In genomic region chr2:48508461-48509124, GRCh38 we compare ENCODE assay signal across 8 cellular contexts. TPM values are rescaled to one million over a fixed set of nuclear protein-coding genes. Genes with fewer than 3 reads are reported as not detected.
DNase-seq lines count a peak whose midpoint lies in the region; ATAC-seq, FAIRE-seq and TF ChIP-seq lines count a peak whose summit lies in the region.

No MANE protein-coding gene starts in this region.

- H3K9me3 ChIP-seq in Caco-2, result no peaks in the 10 kb centered on the region

- intact Hi-C loops in Caco-2 (cut with micrococcal nuclease; ENCODE audit: unreplicated experiment), result loop anchor here (2.0 kb wide), 1 partner anchor 80 kb away; no protein-coding TSS in a partner anchor

- H3K27ac Mint-ChIP-seq in Caco-2 (ENCODE audit: unreplicated experiment), result peak overlapping the region; percentile 80
- peak overlapping the region; percentile 36 to 86 (median 85) for H3K27ac Mint-ChIP-seq in nephron

- TF ChIP-seq CTCF in Caco-2 (IDR thresholded peaks at IDR 0.05; ENCODE audit: insufficient read depth in 1 of 2, low read depth in 1 of 2, low read length in 1 of 2, severe bottlenecking in 1 of 2, unreplicated experiment in 1 of 2) (no peak), nephron (IDR thresholded peaks at IDR 0.05; ENCODE audit: unreplicated experiment in 3 of 3) (no peak)

- CTCF ChIA-PET in Caco-2 (lab: Charles Lee), result no interaction called here

- POLR2A ChIA-PET in Caco-2 (lab: Charles Lee), result no interaction called here

- H3K36me3 Mint-ChIP-seq in Caco-2 (ENCODE audit: insufficient read depth, unreplicated experiment) (peaks cover 20% of the 10 kb centered on the region), nephron (ENCODE audit: low read depth) (peaks cover 31% of the 10 kb centered on the region)

- H3K27me3 ChIP-seq in Caco-2 (replicated peaks; ENCODE audit: control insufficient read depth, insufficient read depth, low read length), result no peaks in the 10 kb centered on the region

- H3K4me1 ChIP-seq in Caco-2, result peaks cover 18% of the 10 kb centered on the region

- H3K36me3 ChIP-seq in Caco-2 (ENCODE audit: control insufficient read depth, insufficient read depth, low read length), result no peaks in the 10 kb centered on the region

- FAIRE-seq in endometrium (lab: Jason Lieb, UNC), result peak; percentile 65

- no peak for ATAC-seq in HG02973 (IDR thresholded peaks at IDR 0.05; ENCODE audit: unreplicated experiment)

- peak; percentile 49 to 54 for DNase-seq in Caco-2
- peak; percentile 1 for DNase-seq in NOMO-1 treated with dmso at 0.1 percent for 144 hours (lab: John Stamatoyannopoulos, UW; ENCODE audit: unreplicated experiment)
- DNase-seq in activated gamma-delta T cell (lab: John Stamatoyannopoulos, UW), result no peak
- no peak for DNase-seq in glomerular visceral epithelial cell (ENCODE audit: extremely low spot score)
- DNase-seq in KG1 (lab: John Stamatoyannopoulos, UW), result no peak

- H3K27me3 Mint-ChIP-seq in Caco-2 (ENCODE audit: insufficient read depth, unreplicated experiment), result no peaks in the 10 kb centered on the region
- no peaks in the 10 kb centered on the region for H3K27me3 Mint-ChIP-seq in nephron (ENCODE audit: low read depth)

- BruUV-seq in Caco-2 (replicated peaks; lab: Mats Ljungman, UMichigan), result TSS peak; percentile 52

- H3K4me3 ChIP-seq in Caco-2 (ENCODE audit: low read depth, low read length), result no peak overlapping the region

- H3K9me3 Mint-ChIP-seq in Caco-2 (ENCODE audit: unreplicated experiment) (no peaks in the 10 kb centered on the region), nephron (no peaks in the 10 kb centered on the region)

- H3K4me1 Mint-ChIP-seq in Caco-2 (ENCODE audit: low read depth, unreplicated experiment) (peaks cover 13% of the 10 kb centered on the region), nephron (peaks cover 23% of the 10 kb centered on the region)

- H3K4me3 Mint-ChIP-seq in Caco-2 (ENCODE audit: unreplicated experiment), result peak overlapping the region; percentile 29
- H3K4me3 Mint-ChIP-seq in nephron, result no peak overlapping the region

RNA-seq across cellular contexts. Expression of gene STON1, which starts 21.4 kb away (rescaled TPM):
- total RNA-seq in Caco-2 (2022), result 1.5 and 1.8 TPM in 2 replicates

Comparison
In these comparisons a context has a peak if more than half of its experiments do, and no peak if none do; other contexts are left out.
1. DNase-seq: peak in Caco-2 (2 of 2) and NOMO-1 treated with dmso at 0.1 percent for 144 hours (single experiment); none in activated gamma-delta T cell (single experiment), glomerular visceral epithelial cell (single experiment) and KG1 (single experiment).